ENCODE assay signal across 1 cellular context in the genomic region with DNA sequence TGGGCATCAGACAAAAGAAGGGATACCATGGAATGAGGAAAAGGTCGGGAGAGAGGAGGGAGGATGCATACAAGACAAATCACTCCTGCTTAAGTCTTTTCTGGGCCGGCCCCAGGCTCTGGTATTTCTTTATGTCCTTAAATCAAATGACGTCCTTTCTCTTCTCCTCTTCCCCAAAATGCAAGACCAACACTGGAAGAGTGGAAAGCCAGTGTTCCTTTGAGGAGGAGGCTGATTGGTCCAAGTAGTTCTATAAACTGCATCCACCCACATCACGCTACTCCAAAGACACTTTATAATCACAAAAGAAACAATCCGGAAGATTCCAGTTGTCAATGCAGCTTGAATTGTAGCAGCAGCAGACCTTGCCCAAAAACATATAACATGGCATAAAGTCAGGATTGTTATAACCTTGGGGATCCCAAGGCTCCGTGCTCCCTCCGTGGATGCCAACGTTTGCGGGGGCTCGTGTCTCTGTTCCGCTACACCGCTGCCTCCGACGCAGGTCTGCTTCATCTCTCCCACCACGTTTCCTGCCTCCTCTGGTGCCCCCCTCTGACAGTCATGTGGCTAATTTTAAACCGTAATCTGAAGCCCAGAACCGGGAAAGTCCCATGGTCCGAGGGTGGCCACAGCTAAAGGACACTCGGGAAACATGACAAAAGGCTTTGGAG.
TF ChIP-seq lines count a peak whose summit lies in the region.

No MANE protein-coding gene starts in this region.

TF ChIP-seq in GM23338, 12 proteins besides CTCF, POLR2A, EP300 and RAD21 (continued from another document):
- TF ChIP-seq EZH2 (IDR thresholded peaks at IDR 0.05; ENCODE audit: low read depth, unreplicated experiment) (no peak), ZNF331 (CRISPR knock-in tag; IDR thresholded peaks at IDR 0.05; ENCODE audit: low read depth) (no peak)
- TF ChIP-seq, protein P1, sequence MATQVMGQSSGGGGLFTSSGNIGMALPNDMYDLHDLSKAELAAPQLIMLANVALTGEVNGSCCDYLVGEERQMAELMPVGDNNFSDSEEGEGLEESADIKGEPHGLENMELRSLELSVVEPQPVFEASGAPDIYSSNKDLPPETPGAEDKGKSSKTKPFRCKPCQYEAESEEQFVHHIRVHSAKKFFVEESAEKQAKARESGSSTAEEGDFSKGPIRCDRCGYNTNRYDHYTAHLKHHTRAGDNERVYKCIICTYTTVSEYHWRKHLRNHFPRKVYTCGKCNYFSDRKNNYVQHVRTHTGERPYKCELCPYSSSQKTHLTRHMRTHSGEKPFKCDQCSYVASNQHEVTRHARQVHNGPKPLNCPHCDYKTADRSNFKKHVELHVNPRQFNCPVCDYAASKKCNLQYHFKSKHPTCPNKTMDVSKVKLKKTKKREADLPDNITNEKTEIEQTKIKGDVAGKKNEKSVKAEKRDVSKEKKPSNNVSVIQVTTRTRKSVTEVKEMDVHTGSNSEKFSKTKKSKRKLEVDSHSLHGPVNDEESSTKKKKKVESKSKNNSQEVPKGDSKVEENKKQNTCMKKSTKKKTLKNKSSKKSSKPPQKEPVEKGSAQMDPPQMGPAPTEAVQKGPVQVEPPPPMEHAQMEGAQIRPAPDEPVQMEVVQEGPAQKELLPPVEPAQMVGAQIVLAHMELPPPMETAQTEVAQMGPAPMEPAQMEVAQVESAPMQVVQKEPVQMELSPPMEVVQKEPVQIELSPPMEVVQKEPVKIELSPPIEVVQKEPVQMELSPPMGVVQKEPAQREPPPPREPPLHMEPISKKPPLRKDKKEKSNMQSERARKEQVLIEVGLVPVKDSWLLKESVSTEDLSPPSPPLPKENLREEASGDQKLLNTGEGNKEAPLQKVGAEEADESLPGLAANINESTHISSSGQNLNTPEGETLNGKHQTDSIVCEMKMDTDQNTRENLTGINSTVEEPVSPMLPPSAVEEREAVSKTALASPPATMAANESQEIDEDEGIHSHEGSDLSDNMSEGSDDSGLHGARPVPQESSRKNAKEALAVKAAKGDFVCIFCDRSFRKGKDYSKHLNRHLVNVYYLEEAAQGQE (IDR thresholded peaks at IDR 0.05; ENCODE audit: unreplicated experiment), result no peak
- TF ChIP-seq, protein P2, sequence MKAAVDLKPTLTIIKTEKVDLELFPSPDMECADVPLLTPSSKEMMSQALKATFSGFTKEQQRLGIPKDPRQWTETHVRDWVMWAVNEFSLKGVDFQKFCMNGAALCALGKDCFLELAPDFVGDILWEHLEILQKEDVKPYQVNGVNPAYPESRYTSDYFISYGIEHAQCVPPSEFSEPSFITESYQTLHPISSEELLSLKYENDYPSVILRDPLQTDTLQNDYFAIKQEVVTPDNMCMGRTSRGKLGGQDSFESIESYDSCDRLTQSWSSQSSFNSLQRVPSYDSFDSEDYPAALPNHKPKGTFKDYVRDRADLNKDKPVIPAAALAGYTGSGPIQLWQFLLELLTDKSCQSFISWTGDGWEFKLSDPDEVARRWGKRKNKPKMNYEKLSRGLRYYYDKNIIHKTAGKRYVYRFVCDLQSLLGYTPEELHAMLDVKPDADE (IDR thresholded peaks at IDR 0.05), result no peak
